In the genomic region with DNA sequence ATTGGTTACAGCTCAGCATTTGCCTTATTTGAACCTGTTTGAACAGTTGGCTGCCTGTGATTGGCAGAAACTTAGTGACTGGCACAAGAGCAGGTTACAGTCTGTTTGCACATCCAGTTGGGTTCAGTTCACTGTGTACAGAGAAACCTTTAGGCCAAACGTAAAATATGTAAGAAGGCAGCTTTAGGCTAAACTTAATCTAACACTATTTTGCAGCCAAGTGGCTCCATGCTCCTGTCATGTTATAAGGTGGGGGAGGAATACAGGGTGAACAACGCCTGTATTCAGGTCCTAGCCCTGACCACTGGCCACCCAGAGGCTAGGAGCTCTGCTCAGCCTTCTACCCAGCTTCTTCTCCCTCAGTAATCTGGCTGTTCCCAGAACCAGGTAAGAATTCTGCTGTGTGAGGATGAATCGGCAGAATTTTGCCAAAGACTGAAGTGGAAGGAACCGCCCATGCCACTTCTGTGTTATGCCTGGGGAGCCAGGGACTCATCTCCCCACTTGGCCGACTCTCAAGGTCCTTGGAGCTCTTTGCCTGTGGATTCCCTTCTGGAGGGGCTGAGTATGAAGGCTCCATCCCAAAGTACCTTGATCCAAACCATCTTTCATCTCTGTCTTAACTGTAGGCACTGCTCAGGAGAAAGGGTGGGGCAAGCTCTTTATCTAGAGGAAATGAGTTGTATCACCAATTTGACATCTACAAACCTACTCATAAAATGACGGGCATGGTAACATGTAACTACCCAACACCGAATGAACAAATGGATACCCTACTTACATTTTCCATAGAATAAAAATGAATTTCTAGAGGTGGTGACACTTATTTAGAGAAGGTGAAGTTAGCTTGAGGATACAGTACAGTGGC, we compare ENCODE assay signal across 1 cellular context.
TF ChIP-seq lines count a peak whose summit lies in the region.

No MANE protein-coding gene starts in this region.

TF ChIP-seq in A549, 52 proteins besides CTCF, POLR2A, EP300 and RAD21 (continued from another document):
- TF ChIP-seq HES2 (IDR thresholded peaks at IDR 0.05) (no peak), HOXA7 (CRISPR knock-in tag; IDR thresholded peaks at IDR 0.05) (no peak)
TF ChIP-seq in A549: peak in this region for 5.
